In genomic region chr17:71780596-71780995, GRCh38 we compare ENCODE assay signal across 26 cellular contexts.
"Had no signal": no experiment of that assay in that cellular context is flagged by ENCODE, and none has a peak within 500 bp of the region (broad histone marks: within the 10 kb centered on the region; RNA-seq: fewer than 3 reads in every experiment).

No MANE protein-coding gene starts in this region.

- H3K27ac ChIP-seq: ascending aorta, VCaP had no signal

- H3K27me3 ChIP-seq: ascending aorta had no signal

- H3K4me1 ChIP-seq: ascending aorta had no signal

- H3K9me3 ChIP-seq: ascending aorta had no signal

- H3K4me3 ChIP-seq: ascending aorta had no signal

- DNase-seq: activated B cell treated with CpG ODN at 0.5 μM for 24 hours; activated CD4-positive, alpha-beta memory T cell treated with anti-CD3 and anti-CD28 coated beads for 36 hours; activated CD4-positive, alpha-beta T cell treated with anti-CD3 and anti-CD28 coated beads for 4 hours; activated CD4-positive, alpha-beta T cell treated with anti-CD3 and anti-CD28 coated beads, Interleukin-2, amount 10 ng/mL, durations not matched to agents 24 days and 14 days; activated CD4-positive, alpha-beta T cell treated with anti-CD3 and anti-CD28 coated beads, Interleukin-2, amount 50 U/mL, for 1 hour; activated CD4-positive, alpha-beta T cell treated with anti-CD3 and anti-CD28 coated beads, Interleukin-2, amount 50 U/mL, for 4 hours; activated CD4-positive, CD25-positive, alpha-beta regulatory T cell treated with anti-CD3 and anti-CD28 coated beads, Interleukin-2, amount 50 U/mL, for 72 hours; activated CD8-positive, alpha-beta memory T cell treated with anti-CD3 and anti-CD28 coated beads, Interleukin-2, amount 10 ng/mL, durations not matched to agents 7 days and 5 days; activated CD8-positive, alpha-beta memory T cell treated with anti-CD3 and anti-CD28 coated beads, Interleukin-2, amount 50 U/mL, for 48 hours; activated CD8-positive, alpha-beta T cell treated with anti-CD3 and anti-CD28 coated beads for 36 hours; activated effector memory CD4-positive, alpha-beta T cell treated with Interleukin-2 at 50 U/mL for 16 hours; activated gamma-delta T cell; activated naive CD4-positive, alpha-beta T cell treated with anti-CD3 and anti-CD28 coated beads, Interleukin-2, amount 10 ng/mL, durations not matched to agents 7 days and 5 days; activated naive CD4-positive, alpha-beta T cell treated with Interleukin-2 at 50 U/mL for 16 hours; activated naive CD8-positive, alpha-beta T cell treated with anti-CD3 and anti-CD28 coated beads, Interleukin-2, amount 10 ng/mL, durations not matched to agents 7 days and 5 days; activated naive CD8-positive, alpha-beta T cell treated with anti-CD3 and anti-CD28 coated beads, Interleukin-2, amount 50 U/mL, for 24 hours; activated T-cell treated with anti-CD3 and anti-CD28 coated beads, Interleukin-2, amount 50 U/mL, for 24 hours; activated T-cell treated with anti-CD3 and anti-CD28 coated beads, Interleukin-2, amount 50 U/mL, for 48 hours; amygdala; anterior cingulate cortex; central memory CD4-positive, alpha-beta T cell; T-helper 1 cell; T-helper 2 cell; T-helper 9 cell had no signal

- H3K36me3 ChIP-seq: ascending aorta had no signal
